In the genomic region with DNA sequence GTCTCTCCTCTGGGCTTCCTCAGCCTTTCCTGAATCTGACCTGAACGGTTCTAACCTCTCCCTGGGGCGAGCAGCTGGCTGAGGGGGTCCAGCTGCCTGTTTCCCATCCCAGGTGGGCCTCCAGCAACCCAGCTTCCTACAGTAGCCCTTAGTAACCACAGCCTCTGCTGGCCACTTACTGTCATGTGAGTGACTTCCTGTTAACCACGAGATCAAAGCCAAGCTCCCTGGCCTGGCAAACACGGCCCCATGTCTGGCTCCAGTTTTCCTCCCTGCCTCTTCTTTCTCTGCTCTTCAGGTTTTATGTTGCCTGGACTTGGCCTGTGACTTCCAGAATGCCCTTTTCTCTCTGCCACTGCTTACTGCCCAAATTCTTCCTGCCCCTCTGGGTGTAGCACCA, we compare ENCODE assay signal across 1 cellular context.
TF ChIP-seq lines count a peak whose summit lies in the region.

No MANE protein-coding gene starts in this region.

TF ChIP-seq in HepG2, 621 proteins besides CTCF, POLR2A, EP300 and RAD21 (continued from another document and continues in another):
- TF ChIP-seq, protein P1, sequence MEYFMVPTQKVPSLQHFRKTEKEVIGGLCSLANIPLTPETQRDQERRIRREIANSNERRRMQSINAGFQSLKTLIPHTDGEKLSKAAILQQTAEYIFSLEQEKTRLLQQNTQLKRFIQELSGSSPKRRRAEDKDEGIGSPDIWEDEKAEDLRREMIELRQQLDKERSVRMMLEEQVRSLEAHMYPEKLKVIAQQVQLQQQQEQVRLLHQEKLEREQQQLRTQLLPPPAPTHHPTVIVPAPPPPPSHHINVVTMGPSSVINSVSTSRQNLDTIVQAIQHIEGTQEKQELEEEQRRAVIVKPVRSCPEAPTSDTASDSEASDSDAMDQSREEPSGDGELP (IDR thresholded peaks at IDR 0.05; ENCODE audit: borderline replicate concordance, low read depth), result peak; percentile 47; the same call in 1 of the 2 replicates
- TF ChIP-seq ZNF446 (CRISPR knock-in tag; IDR thresholded peaks at IDR 0.05), result no peak
- TF ChIP-seq ZNF234 (CRISPR knock-in tag; conservative IDR thresholded peaks at IDR 0.05), result no peak
- TF ChIP-seq ZNF713 (CRISPR knock-in tag; IDR thresholded peaks at IDR 0.05), result no peak
- TF ChIP-seq ATF7 (IDR thresholded peaks at IDR 0.05), result no peak
- TF ChIP-seq ATF7 (CRISPR knock-in tag; IDR thresholded peaks at IDR 0.05), result no peak
- TF ChIP-seq, protein P2, sequence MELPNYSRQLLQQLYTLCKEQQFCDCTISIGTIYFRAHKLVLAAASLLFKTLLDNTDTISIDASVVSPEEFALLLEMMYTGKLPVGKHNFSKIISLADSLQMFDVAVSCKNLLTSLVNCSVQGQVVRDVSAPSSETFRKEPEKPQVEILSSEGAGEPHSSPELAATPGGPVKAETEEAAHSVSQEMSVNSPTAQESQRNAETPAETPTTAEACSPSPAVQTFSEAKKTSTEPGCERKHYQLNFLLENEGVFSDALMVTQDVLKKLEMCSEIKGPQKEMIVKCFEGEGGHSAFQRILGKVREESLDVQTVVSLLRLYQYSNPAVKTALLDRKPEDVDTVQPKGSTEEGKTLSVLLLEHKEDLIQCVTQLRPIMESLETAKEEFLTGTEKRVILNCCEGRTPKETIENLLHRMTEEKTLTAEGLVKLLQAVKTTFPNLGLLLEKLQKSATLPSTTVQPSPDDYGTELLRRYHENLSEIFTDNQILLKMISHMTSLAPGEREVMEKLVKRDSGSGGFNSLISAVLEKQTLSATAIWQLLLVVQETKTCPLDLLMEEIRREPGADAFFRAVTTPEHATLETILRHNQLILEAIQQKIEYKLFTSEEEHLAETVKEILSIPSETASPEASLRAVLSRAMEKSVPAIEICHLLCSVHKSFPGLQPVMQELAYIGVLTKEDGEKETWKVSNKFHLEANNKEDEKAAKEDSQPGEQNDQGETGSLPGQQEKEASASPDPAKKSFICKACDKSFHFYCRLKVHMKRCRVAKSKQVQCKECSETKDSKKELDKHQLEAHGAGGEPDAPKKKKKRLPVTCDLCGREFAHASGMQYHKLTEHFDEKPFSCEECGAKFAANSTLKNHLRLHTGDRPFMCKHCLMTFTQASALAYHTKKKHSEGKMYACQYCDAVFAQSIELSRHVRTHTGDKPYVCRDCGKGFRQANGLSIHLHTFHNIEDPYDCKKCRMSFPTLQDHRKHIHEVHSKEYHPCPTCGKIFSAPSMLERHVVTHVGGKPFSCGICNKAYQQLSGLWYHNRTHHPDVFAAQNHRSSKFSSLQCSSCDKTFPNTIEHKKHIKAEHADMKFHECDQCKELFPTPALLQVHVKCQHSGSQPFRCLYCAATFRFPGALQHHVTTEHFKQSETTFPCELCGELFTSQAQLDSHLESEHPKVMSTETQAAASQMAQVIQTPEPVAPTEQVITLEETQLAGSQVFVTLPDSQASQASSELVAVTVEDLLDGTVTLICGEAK (IDR thresholded peaks at IDR 0.05), result no peak
- TF ChIP-seq, protein P2 (CRISPR knock-in tag; IDR thresholded peaks at IDR 0.05), result no peak
- no peak for TF ChIP-seq NFRKB (IDR thresholded peaks at IDR 0.05)
- 0 out of 2 replicates have a peak, but pooled peaks have one; percentile 15 for TF ChIP-seq IRF2 (CRISPR knock-in tag; IDR thresholded peaks at IDR 0.05)
- no peak for TF ChIP-seq ZNF101 (CRISPR knock-in tag; IDR thresholded peaks at IDR 0.05; ENCODE audit: borderline replicate concordance, low read depth)
- TF ChIP-seq, protein P3, sequence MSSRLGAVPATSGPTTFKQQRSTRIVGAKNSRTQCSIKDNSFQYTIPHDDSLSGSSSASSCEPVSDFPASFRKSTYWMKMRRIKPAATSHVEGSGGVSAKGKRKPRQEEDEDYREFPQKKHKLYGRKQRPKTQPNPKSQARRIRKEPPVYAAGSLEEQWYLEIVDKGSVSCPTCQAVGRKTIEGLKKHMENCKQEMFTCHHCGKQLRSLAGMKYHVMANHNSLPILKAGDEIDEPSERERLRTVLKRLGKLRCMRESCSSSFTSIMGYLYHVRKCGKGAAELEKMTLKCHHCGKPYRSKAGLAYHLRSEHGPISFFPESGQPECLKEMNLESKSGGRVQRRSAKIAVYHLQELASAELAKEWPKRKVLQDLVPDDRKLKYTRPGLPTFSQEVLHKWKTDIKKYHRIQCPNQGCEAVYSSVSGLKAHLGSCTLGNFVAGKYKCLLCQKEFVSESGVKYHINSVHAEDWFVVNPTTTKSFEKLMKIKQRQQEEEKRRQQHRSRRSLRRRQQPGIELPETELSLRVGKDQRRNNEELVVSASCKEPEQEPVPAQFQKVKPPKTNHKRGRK (CRISPR knock-in tag; IDR thresholded peaks at IDR 0.05), result no peak
- TF ChIP-seq ZNF724P (CRISPR knock-in tag; IDR thresholded peaks at IDR 0.05; ENCODE audit: borderline replicate concordance), result no peak
- TF ChIP-seq, protein P4, sequence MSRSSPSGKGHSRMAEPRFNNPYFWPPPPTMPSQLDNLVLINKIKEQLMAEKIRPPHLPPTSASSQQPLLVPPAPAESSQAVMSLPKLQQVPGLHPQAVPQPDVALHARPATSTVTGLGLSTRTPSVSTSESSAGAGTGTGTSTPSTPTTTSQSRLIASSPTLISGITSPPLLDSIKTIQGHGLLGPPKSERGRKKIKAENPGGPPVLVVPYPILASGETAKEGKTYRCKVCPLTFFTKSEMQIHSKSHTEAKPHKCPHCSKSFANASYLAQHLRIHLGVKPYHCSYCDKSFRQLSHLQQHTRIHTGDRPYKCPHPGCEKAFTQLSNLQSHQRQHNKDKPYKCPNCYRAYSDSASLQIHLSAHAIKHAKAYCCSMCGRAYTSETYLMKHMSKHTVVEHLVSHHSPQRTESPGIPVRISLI (CRISPR knock-in tag; IDR thresholded peaks at IDR 0.05; ENCODE audit: borderline replicate concordance), result no peak
- TF ChIP-seq PITX1 (CRISPR knock-in tag; IDR thresholded peaks at IDR 0.05), result no peak
- TF ChIP-seq ZNF614 (CRISPR knock-in tag; IDR thresholded peaks at IDR 0.05; ENCODE audit: borderline replicate concordance), result 0 out of 2 replicates have a peak, but pooled peaks have one; percentile 53
- TF ChIP-seq, protein P5, sequence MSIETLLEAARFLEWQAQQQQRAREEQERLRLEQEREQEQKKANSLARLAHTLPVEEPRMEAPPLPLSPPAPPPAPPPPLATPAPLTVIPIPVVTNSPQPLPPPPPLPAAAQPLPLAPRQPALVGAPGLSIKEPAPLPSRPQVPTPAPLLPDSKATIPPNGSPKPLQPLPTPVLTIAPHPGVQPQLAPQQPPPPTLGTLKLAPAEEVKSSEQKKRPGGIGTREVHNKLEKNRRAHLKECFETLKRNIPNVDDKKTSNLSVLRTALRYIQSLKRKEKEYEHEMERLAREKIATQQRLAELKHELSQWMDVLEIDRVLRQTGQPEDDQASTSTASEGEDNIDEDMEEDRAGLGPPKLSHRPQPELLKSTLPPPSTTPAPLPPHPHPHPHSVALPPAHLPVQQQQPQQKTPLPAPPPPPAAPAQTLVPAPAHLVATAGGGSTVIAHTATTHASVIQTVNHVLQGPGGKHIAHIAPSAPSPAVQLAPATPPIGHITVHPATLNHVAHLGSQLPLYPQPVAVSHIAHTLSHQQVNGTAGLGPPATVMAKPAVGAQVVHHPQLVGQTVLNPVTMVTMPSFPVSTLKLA (IDR thresholded peaks at IDR 0.05), result no peak
- TF ChIP-seq SP2 (CRISPR knock-in tag; IDR thresholded peaks at IDR 0.05), result no peak
- TF ChIP-seq TOPORS (CRISPR knock-in tag; IDR thresholded peaks at IDR 0.05), result no peak
- no peak for TF ChIP-seq ZBTB3 (CRISPR knock-in tag; IDR thresholded peaks at IDR 0.05; ENCODE audit: borderline replicate concordance, low read depth)
- no peak for TF ChIP-seq REPIN1 (CRISPR knock-in tag; IDR thresholded peaks at IDR 0.05; ENCODE audit: borderline replicate concordance, low read depth)
- TF ChIP-seq ZNF251 (CRISPR knock-in tag; IDR thresholded peaks at IDR 0.05), result no peak
- TF ChIP-seq, protein P6, sequence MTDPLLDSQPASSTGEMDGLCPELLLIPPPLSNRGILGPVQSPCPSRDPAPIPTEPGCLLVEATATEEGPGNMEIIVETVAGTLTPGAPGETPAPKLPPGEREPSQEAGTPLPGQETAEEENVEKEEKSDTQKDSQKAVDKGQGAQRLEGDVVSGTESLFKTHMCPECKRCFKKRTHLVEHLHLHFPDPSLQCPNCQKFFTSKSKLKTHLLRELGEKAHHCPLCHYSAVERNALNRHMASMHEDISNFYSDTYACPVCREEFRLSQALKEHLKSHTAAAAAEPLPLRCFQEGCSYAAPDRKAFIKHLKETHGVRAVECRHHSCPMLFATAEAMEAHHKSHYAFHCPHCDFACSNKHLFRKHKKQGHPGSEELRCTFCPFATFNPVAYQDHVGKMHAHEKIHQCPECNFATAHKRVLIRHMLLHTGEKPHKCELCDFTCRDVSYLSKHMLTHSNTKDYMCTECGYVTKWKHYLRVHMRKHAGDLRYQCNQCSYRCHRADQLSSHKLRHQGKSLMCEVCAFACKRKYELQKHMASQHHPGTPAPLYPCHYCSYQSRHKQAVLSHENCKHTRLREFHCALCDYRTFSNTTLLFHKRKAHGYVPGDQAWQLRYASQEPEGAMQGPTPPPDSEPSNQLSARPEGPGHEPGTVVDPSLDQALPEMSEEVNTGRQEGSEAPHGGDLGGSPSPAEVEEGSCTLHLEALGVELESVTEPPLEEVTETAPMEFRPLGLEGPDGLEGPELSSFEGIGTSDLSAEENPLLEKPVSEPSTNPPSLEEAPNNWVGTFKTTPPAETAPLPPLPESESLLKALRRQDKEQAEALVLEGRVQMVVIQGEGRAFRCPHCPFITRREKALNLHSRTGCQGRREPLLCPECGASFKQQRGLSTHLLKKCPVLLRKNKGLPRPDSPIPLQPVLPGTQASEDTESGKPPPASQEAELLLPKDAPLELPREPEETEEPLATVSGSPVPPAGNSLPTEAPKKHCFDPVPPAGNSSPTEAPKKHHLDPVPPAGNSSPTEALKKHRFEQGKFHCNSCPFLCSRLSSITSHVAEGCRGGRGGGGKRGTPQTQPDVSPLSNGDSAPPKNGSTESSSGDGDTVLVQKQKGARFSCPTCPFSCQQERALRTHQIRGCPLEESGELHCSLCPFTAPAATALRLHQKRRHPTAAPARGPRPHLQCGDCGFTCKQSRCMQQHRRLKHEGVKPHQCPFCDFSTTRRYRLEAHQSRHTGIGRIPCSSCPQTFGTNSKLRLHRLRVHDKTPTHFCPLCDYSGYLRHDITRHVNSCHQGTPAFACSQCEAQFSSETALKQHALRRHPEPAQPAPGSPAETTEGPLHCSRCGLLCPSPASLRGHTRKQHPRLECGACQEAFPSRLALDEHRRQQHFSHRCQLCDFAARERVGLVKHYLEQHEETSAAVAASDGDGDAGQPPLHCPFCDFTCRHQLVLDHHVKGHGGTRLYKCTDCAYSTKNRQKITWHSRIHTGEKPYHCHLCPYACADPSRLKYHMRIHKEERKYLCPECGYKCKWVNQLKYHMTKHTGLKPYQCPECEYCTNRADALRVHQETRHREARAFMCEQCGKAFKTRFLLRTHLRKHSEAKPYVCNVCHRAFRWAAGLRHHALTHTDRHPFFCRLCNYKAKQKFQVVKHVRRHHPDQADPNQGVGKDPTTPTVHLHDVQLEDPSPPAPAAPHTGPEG (CRISPR knock-in tag; IDR thresholded peaks at IDR 0.05), result no peak; the same call in 1 of the 2 replicates
- TF ChIP-seq, protein P7, sequence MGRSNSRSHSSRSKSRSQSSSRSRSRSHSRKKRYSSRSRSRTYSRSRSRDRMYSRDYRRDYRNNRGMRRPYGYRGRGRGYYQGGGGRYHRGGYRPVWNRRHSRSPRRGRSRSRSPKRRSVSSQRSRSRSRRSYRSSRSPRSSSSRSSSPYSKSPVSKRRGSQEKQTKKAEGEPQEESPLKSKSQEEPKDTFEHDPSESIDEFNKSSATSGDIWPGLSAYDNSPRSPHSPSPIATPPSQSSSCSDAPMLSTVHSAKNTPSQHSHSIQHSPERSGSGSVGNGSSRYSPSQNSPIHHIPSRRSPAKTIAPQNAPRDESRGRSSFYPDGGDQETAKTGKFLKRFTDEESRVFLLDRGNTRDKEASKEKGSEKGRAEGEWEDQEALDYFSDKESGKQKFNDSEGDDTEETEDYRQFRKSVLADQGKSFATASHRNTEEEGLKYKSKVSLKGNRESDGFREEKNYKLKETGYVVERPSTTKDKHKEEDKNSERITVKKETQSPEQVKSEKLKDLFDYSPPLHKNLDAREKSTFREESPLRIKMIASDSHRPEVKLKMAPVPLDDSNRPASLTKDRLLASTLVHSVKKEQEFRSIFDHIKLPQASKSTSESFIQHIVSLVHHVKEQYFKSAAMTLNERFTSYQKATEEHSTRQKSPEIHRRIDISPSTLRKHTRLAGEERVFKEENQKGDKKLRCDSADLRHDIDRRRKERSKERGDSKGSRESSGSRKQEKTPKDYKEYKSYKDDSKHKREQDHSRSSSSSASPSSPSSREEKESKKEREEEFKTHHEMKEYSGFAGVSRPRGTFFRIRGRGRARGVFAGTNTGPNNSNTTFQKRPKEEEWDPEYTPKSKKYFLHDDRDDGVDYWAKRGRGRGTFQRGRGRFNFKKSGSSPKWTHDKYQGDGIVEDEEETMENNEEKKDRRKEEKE (IDR thresholded peaks at IDR 0.05), result no peak
- TF ChIP-seq, protein P8, sequence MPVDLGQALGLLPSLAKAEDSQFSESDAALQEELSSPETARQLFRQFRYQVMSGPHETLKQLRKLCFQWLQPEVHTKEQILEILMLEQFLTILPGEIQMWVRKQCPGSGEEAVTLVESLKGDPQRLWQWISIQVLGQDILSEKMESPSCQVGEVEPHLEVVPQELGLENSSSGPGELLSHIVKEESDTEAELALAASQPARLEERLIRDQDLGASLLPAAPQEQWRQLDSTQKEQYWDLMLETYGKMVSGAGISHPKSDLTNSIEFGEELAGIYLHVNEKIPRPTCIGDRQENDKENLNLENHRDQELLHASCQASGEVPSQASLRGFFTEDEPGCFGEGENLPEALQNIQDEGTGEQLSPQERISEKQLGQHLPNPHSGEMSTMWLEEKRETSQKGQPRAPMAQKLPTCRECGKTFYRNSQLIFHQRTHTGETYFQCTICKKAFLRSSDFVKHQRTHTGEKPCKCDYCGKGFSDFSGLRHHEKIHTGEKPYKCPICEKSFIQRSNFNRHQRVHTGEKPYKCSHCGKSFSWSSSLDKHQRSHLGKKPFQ (CRISPR knock-in tag; IDR thresholded peaks at IDR 0.05; ENCODE audit: insufficient replicate concordance), result no peak
